ENCODE assay signal across 1 cellular context in the genomic region with DNA sequence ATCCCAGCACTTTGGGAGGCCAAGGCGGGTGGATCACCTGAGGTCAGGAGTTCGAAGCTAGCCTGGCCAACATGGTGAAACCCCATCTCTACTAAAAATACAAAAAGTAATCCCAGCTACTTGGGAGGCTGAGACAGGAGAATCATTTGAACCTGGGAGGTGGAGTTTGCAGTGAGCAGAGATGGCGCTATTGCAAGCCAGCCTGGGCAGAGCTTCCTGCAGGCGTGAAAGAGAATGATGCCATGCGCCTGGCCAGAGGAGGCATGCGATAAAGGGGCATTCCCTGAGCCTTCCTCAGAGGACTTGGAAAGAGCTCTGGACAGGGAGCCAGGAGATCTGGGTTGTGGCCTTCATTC.
TF ChIP-seq lines count a peak whose summit lies in the region.

No MANE protein-coding gene starts in this region.

TF ChIP-seq in GM12878, 131 proteins besides CTCF, POLR2A, EP300 and RAD21:
- TF ChIP-seq, protein P1, sequence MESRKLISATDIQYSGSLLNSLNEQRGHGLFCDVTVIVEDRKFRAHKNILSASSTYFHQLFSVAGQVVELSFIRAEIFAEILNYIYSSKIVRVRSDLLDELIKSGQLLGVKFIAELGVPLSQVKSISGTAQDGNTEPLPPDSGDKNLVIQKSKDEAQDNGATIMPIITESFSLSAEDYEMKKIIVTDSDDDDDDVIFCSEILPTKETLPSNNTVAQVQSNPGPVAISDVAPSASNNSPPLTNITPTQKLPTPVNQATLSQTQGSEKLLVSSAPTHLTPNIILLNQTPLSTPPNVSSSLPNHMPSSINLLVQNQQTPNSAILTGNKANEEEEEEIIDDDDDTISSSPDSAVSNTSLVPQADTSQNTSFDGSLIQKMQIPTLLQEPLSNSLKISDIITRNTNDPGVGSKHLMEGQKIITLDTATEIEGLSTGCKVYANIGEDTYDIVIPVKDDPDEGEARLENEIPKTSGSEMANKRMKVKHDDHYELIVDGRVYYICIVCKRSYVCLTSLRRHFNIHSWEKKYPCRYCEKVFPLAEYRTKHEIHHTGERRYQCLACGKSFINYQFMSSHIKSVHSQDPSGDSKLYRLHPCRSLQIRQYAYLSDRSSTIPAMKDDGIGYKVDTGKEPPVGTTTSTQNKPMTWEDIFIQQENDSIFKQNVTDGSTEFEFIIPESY (IDR thresholded peaks at IDR 0.05) = 0 out of 2 replicates have a peak, but pooled peaks have one; percentile 10
- TF ChIP-seq SMARCA5 (IDR thresholded peaks at IDR 0.05) = 0 out of 2 replicates have a peak, but pooled peaks have one; percentile 14
TF ChIP-seq in GM12878: peak in this region for 2; not testable (repeated sequence) for 129.
